Comparison of ENCODE assay signal across 26 cellular contexts in the genomic region with DNA sequence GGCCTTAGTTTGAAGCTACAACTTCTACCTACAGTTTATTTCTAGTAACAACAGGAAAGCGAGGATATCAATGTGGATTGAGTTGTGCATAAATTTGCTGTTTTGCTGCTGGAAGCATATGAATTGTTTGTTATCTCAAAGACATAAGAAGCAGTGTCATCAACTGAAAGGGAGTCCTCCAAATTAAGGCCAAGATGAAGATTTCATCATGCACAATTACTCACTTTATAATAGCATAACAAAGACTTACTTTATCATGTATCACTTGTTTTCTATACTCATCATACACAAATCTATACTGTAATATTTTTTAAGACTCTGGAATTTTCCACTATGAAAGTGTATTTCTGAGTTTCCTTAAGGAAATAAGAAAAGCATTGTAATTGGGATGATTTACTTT.
"Had no signal": no experiment of that assay in that cellular context is flagged by ENCODE, and none has a peak within 500 bp of the region (broad histone marks: within the 10 kb centered on the region; RNA-seq: fewer than 3 reads in every experiment).

No MANE protein-coding gene starts in this region.

- H3K4me1 Mint-ChIP-seq: memory B cell; naive B cell; nephron; stimulated activated memory B cell treated with anti-CD40 and anti-IgM and Interleukin-4, amounts not matched to agents 10 μg/mL and 1 μg/mL and 100 μg/mL, for 72 hours had no signal

- H3K4me1 ChIP-seq: esophagus squamous epithelium, foreskin keratinocyte, left ventricle myocardium inferior, lower lobe of right lung, pancreas, testis, tibial nerve, upper lobe of right lung, vagina had no signal

- H3K4me3 Mint-ChIP-seq: dendritic cell treated with granulocyte-macrophage colony-stimulating factor and Interleukin-4, amounts not matched to agents 40 ng/mL and 50 ng/mL, for 4 days; effector memory CD8-positive, alpha-beta T cell; memory B cell; naive B cell; nephron; stimulated activated memory B cell treated with anti-CD40 and anti-IgM and Interleukin-4, amounts not matched to agents 10 μg/mL and 1 μg/mL and 100 μg/mL, for 72 hours; stimulated activated naive CD8-positive, alpha-beta T cell treated with anti-CD3 and anti-CD28 coated beads, Interleukin-15, Interleukin-2, amounts not matched to agents 100 ng/mL and 50 ng/mL, for 24 hours had no signal

- H3K9me3 ChIP-seq: esophagus squamous epithelium, left ventricle myocardium inferior, lower lobe of right lung, pancreas, testis, tibial nerve, upper lobe of right lung, vagina had no signal

- H3K36me3 Mint-ChIP-seq: memory B cell; naive B cell; stimulated activated memory B cell treated with anti-CD40 and anti-IgM and Interleukin-4, amounts not matched to agents 10 μg/mL and 1 μg/mL and 100 μg/mL, for 72 hours had no signal

- H3K9me3 Mint-ChIP-seq: effector memory CD8-positive, alpha-beta T cell; memory B cell had no signal

- H3K27ac Mint-ChIP-seq: dendritic cell treated with granulocyte-macrophage colony-stimulating factor and Interleukin-4, amounts not matched to agents 40 ng/mL and 50 ng/mL, for 4 days; effector memory CD8-positive, alpha-beta T cell; memory B cell; naive B cell; nephron; progenitor cell of endocrine pancreas; stimulated activated memory B cell treated with anti-CD40 and anti-IgM and Interleukin-4, amounts not matched to agents 10 μg/mL and 1 μg/mL and 100 μg/mL, for 72 hours; stimulated activated naive CD8-positive, alpha-beta T cell treated with anti-CD3 and anti-CD28 coated beads, Interleukin-15, Interleukin-2, amounts not matched to agents 100 ng/mL and 50 ng/mL, for 24 hours had no signal

- DNase-seq: effector memory CD8-positive, alpha-beta T cell; esophagus squamous epithelium; head of caudate nucleus; kidney; left cardiac atrium; left ventricle myocardium inferior; lower lobe of right lung; midbrain; naive B cell; occipital lobe; pancreas; right cardiac atrium; stimulated activated CD4-positive, alpha-beta T cell treated with anti-CD3 and anti-CD28 coated beads, Interleukin-4, amount 100 ng/mL, for 24 hours; testis; upper lobe of right lung had no signal

- H3K36me3 ChIP-seq: esophagus squamous epithelium, left ventricle myocardium inferior, lower lobe of right lung, pancreas, tibial nerve, upper lobe of right lung, vagina had no signal

- H3K27me3 ChIP-seq: esophagus squamous epithelium, foreskin keratinocyte, hepatocyte, pancreas, testis, tibial nerve, upper lobe of right lung, vagina had no signal

- FAIRE-seq: kidney, pancreas had no signal

- H3K79me2 ChIP-seq: hepatocyte had no signal

- H3K27ac ChIP-seq: esophagus squamous epithelium, foreskin keratinocyte, hepatocyte, left ventricle myocardium inferior, lower lobe of right lung, pancreas, testis, tibial nerve, upper lobe of right lung, vagina had no signal

- H3K4me3 ChIP-seq: esophagus squamous epithelium, hepatocyte, left ventricle myocardium inferior, lower lobe of right lung, pancreas, smooth muscle cell, testis, tibial nerve, upper lobe of right lung, vagina had no signal

- H3K27me3 Mint-ChIP-seq: dendritic cell treated with granulocyte-macrophage colony-stimulating factor and Interleukin-4, amounts not matched to agents 40 ng/mL and 50 ng/mL, for 4 days; effector memory CD8-positive, alpha-beta T cell; progenitor cell of endocrine pancreas; stimulated activated memory B cell treated with anti-CD40 and anti-IgM and Interleukin-4, amounts not matched to agents 10 μg/mL and 1 μg/mL and 100 μg/mL, for 72 hours had no signal

- H2AFZ ChIP-seq: hepatocyte had no signal

- H3K4me2 ChIP-seq: hepatocyte, smooth muscle cell had no signal

- ATAC-seq: effector memory CD8-positive, alpha-beta T cell; left cardiac atrium; lower lobe of right lung; pancreas; right cardiac atrium; upper lobe of right lung had no signal
